10 cellular contexts compared by ENCODE assay signal in the genomic region with DNA sequence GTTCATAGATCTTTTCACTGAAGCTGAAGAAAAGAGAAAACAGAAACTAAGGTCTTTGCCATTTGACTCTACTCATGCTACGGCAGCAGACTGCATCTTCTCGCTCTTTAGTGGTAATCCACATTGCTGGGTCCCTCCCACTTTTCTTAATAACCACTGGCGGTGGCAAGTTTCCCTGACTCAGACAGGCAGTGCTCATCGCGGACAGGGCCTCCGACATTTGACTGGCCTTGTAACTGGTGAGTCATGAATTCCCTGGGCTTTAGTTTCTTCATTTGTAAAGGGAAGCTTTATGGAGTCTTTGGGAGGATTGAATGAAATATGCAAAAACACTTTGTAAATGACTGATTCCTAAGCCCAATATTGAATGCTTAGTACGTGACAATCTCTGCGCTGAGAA.
DNase-seq lines count a peak whose midpoint lies in the region; ATAC-seq and TF ChIP-seq lines count a peak whose summit lies in the region.
"Had no signal": no experiment of that assay in that cellular context is flagged by ENCODE, and none has a peak within 500 bp of the region (broad histone marks: within the 10 kb centered on the region; RNA-seq: fewer than 3 reads in every experiment).

No MANE protein-coding gene starts in this region.

- H3K27ac ChIP-seq in GM23248, result peak overlapping the region; percentile 74

- no peaks in the 10 kb centered on the region for H3K36me3 ChIP-seq in GM23248 (ENCODE audit: low read depth)

- intact Hi-C loops in head of caudate nucleus (cut with DNase I), result no loop called here

- no peaks in the 10 kb centered on the region for H3K79me2 ChIP-seq in GM23248 (ENCODE audit: insufficient read depth)

- peak; percentile 99 for DNase-seq in GM23248
- DNase-seq in RPMI7951 (ENCODE audit: low read depth), result peak; percentile 96
- peak; percentile 96 for DNase-seq in fibroblast of villous mesenchyme (ENCODE audit: low read depth)
- DNase-seq in renal cortical epithelial cell (ENCODE audit: low read depth), result peak; percentile 86
- DNase-seq in head of caudate nucleus, result no peak
- DNase-seq in OCI-M2 (lab: John Stamatoyannopoulos, UW; ENCODE audit: unreplicated experiment), result no peak
- DNase-seq in left lobe of liver (ENCODE audit: low spot score), result no peak
- DNase-seq in stimulated activated naive CD8-positive, alpha-beta T cell treated with anti-CD3 and anti-CD28 coated beads, Interleukin-15, amount 100 ng/mL, for 72 hours, result no peak
- DNase-seq: activated naive CD4-positive, alpha-beta T cell had no signal

- no peak overlapping the region for H3K27ac Mint-ChIP-seq in stimulated activated naive CD8-positive, alpha-beta T cell treated with anti-CD3 and anti-CD28 coated beads, Interleukin-15, amount 100 ng/mL, for 72 hours
- H3K27ac Mint-ChIP-seq: T-helper 1 cell treated with Interleukin-12 subunit alpha and Interleukin-12 subunit beta and Interleukin-4 antibody, amounts not matched to agents 30 μg/mL and 1 μg/mL, for 36 hours had no signal

- H3K9me3 ChIP-seq in GM23248 (ENCODE audit: low read depth), result no peaks in the 10 kb centered on the region

- WGBS in GM23248 (ENCODE audit: low coverage in 1 of 2, low lambda C conversion rate in 2 of 2, missing lambda C conversion rate in 2 of 2), 2 experiments, result 3 to 5% methylated on average over 8 of the region's 8 CpGs

- H3K9me2 ChIP-seq in GM23248 (ENCODE audit: insufficient read depth), result 0 out of 2 replicates have a peak, but pooled peaks cover 4% of the 10 kb centered on the region

- H3K27me3 Mint-ChIP-seq in stimulated activated naive CD8-positive, alpha-beta T cell treated with anti-CD3 and anti-CD28 coated beads, Interleukin-15, amount 100 ng/mL, for 72 hours, result no peaks in the 10 kb centered on the region

- in situ Hi-C loops in GM23248 (cut with MboI), result no loop called here

- peak overlapping the region; percentile 39; the same call in 1 of the 2 replicates for H3K9ac ChIP-seq in GM23248

- TF ChIP-seq CTCF in fibroblast of villous mesenchyme (IDR thresholded peaks at IDR 0.05; ENCODE audit: insufficient read depth, low read depth, low read length), result no peak

- peaks cover 63% of the 10 kb centered on the region for H3F3A ChIP-seq in GM23248 (ENCODE audit: insufficient read depth)

- H3K4me1 Mint-ChIP-seq in stimulated activated naive CD8-positive, alpha-beta T cell treated with anti-CD3 and anti-CD28 coated beads, Interleukin-15, amount 100 ng/mL, for 72 hours, result no peaks in the 10 kb centered on the region

- ATAC-seq in left lobe of liver, result no peak
- ATAC-seq in stimulated activated naive CD8-positive, alpha-beta T cell treated with anti-CD3 and anti-CD28 coated beads, Interleukin-15, amount 100 ng/mL, for 72 hours, result no peak

- peak overlapping the region; percentile 75 for H3K4me2 ChIP-seq in GM23248 (ENCODE audit: unreplicated experiment)

- H3K4me3 ChIP-seq in GM23248 (peak overlapping the region; percentile 42), fibroblast of villous mesenchyme (ENCODE audit: low read depth, low read length) (peak overlapping the region; percentile 35)

- peak overlapping the region; percentile 52; the same call in 1 of the 2 replicates for H2AFZ ChIP-seq in GM23248

- peaks cover 52% of the 10 kb centered on the region for H3K4me1 ChIP-seq in GM23248 (ENCODE audit: insufficient read depth)

- H3K9me3 Mint-ChIP-seq in stimulated activated naive CD8-positive, alpha-beta T cell treated with anti-CD3 and anti-CD28 coated beads, Interleukin-15, amount 100 ng/mL, for 72 hours, result no peaks in the 10 kb centered on the region
- H3K9me3 Mint-ChIP-seq: T-helper 1 cell treated with Interleukin-12 subunit alpha and Interleukin-12 subunit beta and Interleukin-4 antibody, amounts not matched to agents 30 μg/mL and 1 μg/mL, for 36 hours had no signal

- no peak overlapping the region for H3K4me3 Mint-ChIP-seq in stimulated activated naive CD8-positive, alpha-beta T cell treated with anti-CD3 and anti-CD28 coated beads, Interleukin-15, amount 100 ng/mL, for 72 hours
- H3K4me3 Mint-ChIP-seq: T-helper 1 cell treated with Interleukin-12 subunit alpha and Interleukin-12 subunit beta and Interleukin-4 antibody, amounts not matched to agents 30 μg/mL and 1 μg/mL, for 36 hours had no signal

- H3K27me3 ChIP-seq in GM23248 (replicated peaks; ENCODE audit: insufficient read depth), result no peaks in the 10 kb centered on the region

- no peaks in the 10 kb centered on the region for H4K20me1 ChIP-seq in GM23248 (ENCODE audit: insufficient read depth)

Comparison
In these comparisons a context has a peak if more than half of its experiments do, and no peak if none do; other contexts are left out.
1. DNase-seq: peak in GM23248 (single experiment), RPMI7951 (single experiment), fibroblast of villous mesenchyme (single experiment) and renal cortical epithelial cell (single experiment); none in head of caudate nucleus (0 of 42), OCI-M2 (single experiment), left lobe of liver (single experiment) and stimulated activated naive CD8-positive, alpha-beta T cell treated with anti-CD3 and anti-CD28 coated beads, Interleukin-15, amount 100 ng/mL, for 72 hours (0 of 2).